In genomic region chr15:51366911-51367310, GRCh38 we compare ENCODE assay signal across 12 cellular contexts. TPM values are rescaled to one million over a fixed set of nuclear protein-coding genes. Genes with fewer than 3 reads are reported as not detected.
A peak's percentile ranks its signal among the peaks of the same experiment; 100 is the strongest.
DNase-seq lines count a peak whose midpoint lies in the region; ATAC-seq, FAIRE-seq and TF ChIP-seq lines count a peak whose summit lies in the region.
"Had no signal": no experiment of that assay in that cellular context is flagged by ENCODE, and none has a peak within 500 bp of the region (broad histone marks: within the 10 kb centered on the region; RNA-seq: fewer than 3 reads in every experiment).

No MANE protein-coding gene starts in this region.

- no peak for TF ChIP-seq CTCF in H1 (IDR thresholded peaks at IDR 0.05; ENCODE audit: control extremely low read depth in 1 of 3, insufficient read depth in 1 of 3, low read depth in 1 of 3, low read length in 3 of 3)

- no peak overlapping the region for H3K27ac ChIP-seq in H1 (ENCODE audit: low read depth, low read length)
- peak overlapping the region; percentile 23 to 54 for H3K27ac ChIP-seq in mucosa of rectum (ENCODE audit: low read depth in 2 of 2, low read length in 2 of 2)

- no peak for FAIRE-seq in H1 (lab: Jason Lieb, UNC)

- H4K8ac ChIP-seq in H1 (ENCODE audit: extremely low read depth, insufficient read depth, low read length) = peak overlapping the region; percentile 14; the same call in 1 of the 2 replicates

- no peak overlapping the region for H2BK20ac ChIP-seq in H1 (ENCODE audit: low read length)

- no peak overlapping the region for H4K5ac ChIP-seq in H1 (ENCODE audit: insufficient read length, low read depth, low read length)

- no peak overlapping the region for H2AFZ ChIP-seq in H1 (ENCODE audit: low read length)

- no peaks in the 10 kb centered on the region for H3K23me2 ChIP-seq in H1 (ENCODE audit: low read depth, low read length)

- CTCF ChIA-PET in H1 (lab: Charles Lee; ENCODE audit: partially characterized antibody) = interaction anchor here (7.6 kb wide), 1 partner anchor 15 kb away, joined by 42 read pairs; no protein-coding TSS in a partner anchor

- H3K36me3 ChIP-seq in H1 (ENCODE audit: control insufficient read depth in 2 of 4, insufficient read depth in 4 of 4, low read length in 3 of 4) (no peaks in the 10 kb centered on the region), mucosa of rectum (ENCODE audit: control insufficient read depth in 2 of 2, insufficient read depth in 2 of 2, low read length in 2 of 2) (no peaks in the 10 kb centered on the region)
- H3K36me3 ChIP-seq: suprapubic skin had no signal

- no peak overlapping the region for H2BK5ac ChIP-seq in H1 (ENCODE audit: low read depth, low read length)

- no peak overlapping the region for H3K23ac ChIP-seq in H1 (ENCODE audit: insufficient read length)

- H3K9ac ChIP-seq in H1 (replicated peaks in 1 of 4; ENCODE audit: extremely low read depth in 1 of 4, low read depth in 3 of 4, low read length in 3 of 4) = no peak overlapping the region
- H3K9ac ChIP-seq in mucosa of rectum (ENCODE audit: low read depth in 1 of 2, low read length in 2 of 2) = no peak overlapping the region

- H3K9me3 ChIP-seq in H1 (ENCODE audit: insufficient read depth in 2 of 2, low read depth in 1 of 2, low read length in 1 of 2) (no peaks in the 10 kb centered on the region), mucosa of rectum (ENCODE audit: control insufficient read depth in 2 of 2, low read length in 2 of 2) (no peaks in the 10 kb centered on the region)
- H3K9me3 ChIP-seq: suprapubic skin had no signal

- H3K4ac ChIP-seq in H1 (replicated peaks; ENCODE audit: insufficient read length, low read depth, low read length) = no peak overlapping the region

- H3K27me3 ChIP-seq in H1 (replicated peaks in 1 of 4; ENCODE audit: control insufficient read depth in 3 of 4, extremely low read depth in 1 of 4, insufficient read depth in 3 of 4, low read length in 3 of 4) (no peaks in the 10 kb centered on the region; a peak in 1 of 7 replicates), mucosa of rectum (ENCODE audit: control insufficient read depth in 2 of 2, insufficient read depth in 2 of 2, low read length in 2 of 2) (no peaks in the 10 kb centered on the region)
- H3K27me3 ChIP-seq: suprapubic skin had no signal

- no peak for TF ChIP-seq RAD21 in H1 (IDR thresholded peaks at IDR 0.05 in 1 of 2, conservative IDR thresholded peaks at IDR 0.05 in 1 of 2; ENCODE audit: low read depth in 2 of 2, low read length in 2 of 2)

- no peak overlapping the region for H3K14ac ChIP-seq in H1 (ENCODE audit: insufficient read length)

- no peak overlapping the region for H2AK5ac ChIP-seq in H1 (ENCODE audit: low read depth, low read length)

- no peak overlapping the region for H3K4me2 ChIP-seq in H1 (ENCODE audit: insufficient read depth in 1 of 2, low read depth in 2 of 2, low read length in 2 of 2)

- POLR2A ChIA-PET in H1 (lab: Charles Lee; ENCODE audit: partially characterized antibody) = no interaction called here

- no peak overlapping the region for H4K91ac ChIP-seq in H1 (replicated peaks; ENCODE audit: insufficient read length, low read length)

- H3K56ac ChIP-seq in H1 (replicated peaks; ENCODE audit: insufficient read length, low read depth, low read length) = no peak overlapping the region

- no peak overlapping the region for H2BK15ac ChIP-seq in H1 (ENCODE audit: low read length)

- H2BK12ac ChIP-seq in H1 (ENCODE audit: low read depth, low read length) = no peak overlapping the region

- no peak overlapping the region for H3K18ac ChIP-seq in H1 (ENCODE audit: extremely low read depth, low read length)

- ATAC-seq in HG03520 (IDR thresholded peaks at IDR 0.05; ENCODE audit: unreplicated experiment) = no peak

- H2BK120ac ChIP-seq in H1 (replicated peaks; ENCODE audit: low read depth, low read length) = no peak overlapping the region

- TF ChIP-seq POLR2A in H1 (IDR thresholded peaks at IDR 0.05; ENCODE audit: control extremely low read depth in 1 of 2, low read depth in 2 of 2, low read length in 2 of 2) = no peak

- H3K4me3 ChIP-seq in H1 (ENCODE audit: extremely low read depth in 1 of 4, insufficient read depth in 2 of 4, low read depth in 3 of 4, low read length in 4 of 4) = no peak overlapping the region
- peak overlapping the region in 1 of 2 donors; percentile 7 for H3K4me3 ChIP-seq in mucosa of rectum (ENCODE audit: low read length in 2 of 2)
- H3K4me3 ChIP-seq: suprapubic skin had no signal

- peak; percentile 9 for DNase-seq in COLO668 (lab: John Stamatoyannopoulos, UW; ENCODE audit: unreplicated experiment)
- peak; percentile 66 for DNase-seq in NCI-H2029 (lab: John Stamatoyannopoulos, UW)
- DNase-seq in H1 (ENCODE audit: low read depth in 1 of 2, low spot score in 2 of 2) = no peak
- no peak for DNase-seq in central memory CD4-positive, alpha-beta T cell
- no peak for DNase-seq in superior temporal gyrus (ENCODE audit: extremely low spot score)
- DNase-seq in NCI-H1048 (lab: John Stamatoyannopoulos, UW) = no peak
- DNase-seq: activated CD4-positive, CD25-positive, alpha-beta regulatory T cell treated with anti-CD3 and anti-CD28 coated beads, Interleukin-2, amount 50 U/mL, for 72 hours; NCI-H1092; stimulated activated CD4-positive, alpha-beta T cell treated with anti-CD3 and anti-CD28 coated beads, Interleukin-4, amount 100 ng/mL, for 1 hour had no signal

- TF ChIP-seq EP300 in H1 (IDR thresholded peaks at IDR 0.05; ENCODE audit: borderline replicate concordance in 1 of 2, low read depth in 2 of 2, low read length in 2 of 2) = no peak

- no peaks in the 10 kb centered on the region for H4K20me1 ChIP-seq in H1 (replicated peaks in 1 of 2; ENCODE audit: control insufficient read depth in 1 of 2, insufficient read depth in 2 of 2, low read length in 2 of 2)

- no peaks in the 10 kb centered on the region for H3K79me2 ChIP-seq in H1 (ENCODE audit: control insufficient read depth in 1 of 2, insufficient read depth in 2 of 2, low read length in 2 of 2)

- 94% methylated on average over 3 of the region's 3 CpGs; no CpG with 5 or more reads in 1 of the 2 experiments for WGBS in H1 (ENCODE audit: extremely low coverage in 1 of 2, insufficient coverage in 1 of 2, insufficient read length in 1 of 2, insufficient replicate concordance in 2 of 2, low coverage in 1 of 2, low lambda C conversion rate in 2 of 2, missing lambda C conversion rate in 1 of 2), 2 experiments

- peaks cover 0 to 2% (median 0%) of the 10 kb centered on the region in 4 experiments; a peak in 1 of 7 replicates for H3K4me1 ChIP-seq in H1 (replicated peaks in 1 of 4; ENCODE audit: control insufficient read depth in 3 of 4, insufficient read depth in 4 of 4, low read length in 3 of 4)
- peaks cover 3 to 29% of the 10 kb centered on the region in 2 donors for H3K4me1 ChIP-seq in mucosa of rectum (ENCODE audit: control insufficient read depth in 2 of 2, insufficient read depth in 2 of 2, low read length in 2 of 2)

- H3K79me1 ChIP-seq in H1 (ENCODE audit: low read depth, low read length) = no peaks in the 10 kb centered on the region

TF ChIP-seq in H1, 55 proteins besides CTCF, POLR2A, EP300 and RAD21 (continues in another document):
- TF ChIP-seq, protein P1, sequence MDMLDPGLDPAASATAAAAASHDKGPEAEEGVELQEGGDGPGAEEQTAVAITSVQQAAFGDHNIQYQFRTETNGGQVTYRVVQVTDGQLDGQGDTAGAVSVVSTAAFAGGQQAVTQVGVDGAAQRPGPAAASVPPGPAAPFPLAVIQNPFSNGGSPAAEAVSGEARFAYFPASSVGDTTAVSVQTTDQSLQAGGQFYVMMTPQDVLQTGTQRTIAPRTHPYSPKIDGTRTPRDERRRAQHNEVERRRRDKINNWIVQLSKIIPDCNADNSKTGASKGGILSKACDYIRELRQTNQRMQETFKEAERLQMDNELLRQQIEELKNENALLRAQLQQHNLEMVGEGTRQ (IDR thresholded peaks at IDR 0.05; ENCODE audit: low read length) = no peak
- TF ChIP-seq EGR1 (IDR thresholded peaks at IDR 0.05; ENCODE audit: borderline replicate concordance, low read depth, low read length) (no peak), JUN (IDR thresholded peaks at IDR 0.05; ENCODE audit: low read depth, low read length) (no peak), GTF2F1 (IDR thresholded peaks at IDR 0.05; ENCODE audit: borderline replicate concordance, low read depth, low read length) (no peak), ATF3 (IDR thresholded peaks at IDR 0.05; ENCODE audit: insufficient read depth, low read depth, low read length) (no peak), CEBPB (IDR thresholded peaks at IDR 0.05; ENCODE audit: low read depth, low read length) (no peak)

RNA-seq across cellular contexts. Expression of gene GLDN, which starts 25.5 kb away (rescaled TPM):
- 0.44 and 0.50 TPM in 2 replicates for total RNA-seq in H1 (2021; fragmentation: NEBNext Ultra II Directional; extraction: Animal tissue kit (Norgen Biotek cat#: 25700))
- 0.16 and 0.24 TPM in 2 replicates for polyA plus RNA-seq in H1 (2011; rRNA removed)
- polyA plus RNA-seq in H1 (2011; cell fraction: cytosol; rRNA removed) = 0.30 TPM
- polyA plus RNA-seq in H1 (2011; cell fraction: nucleus; rRNA removed) = 1.1 TPM
- 0.28 to 0.34 TPM (median 0.32 TPM) in 4 replicates for polyA plus RNA-seq in H1 (2012, experiment 1 of 2)
- polyA plus RNA-seq in H1 (2012, experiment 2 of 2) = 0.04 TPM
- polyA plus RNA-seq in H1 (2013, experiment 1 of 2) = 0.57 TPM
- polyA plus RNA-seq in H1 (2013, experiment 2 of 2) = 0.35 TPM
- polyA minus RNA-seq in H1 (2011; rRNA and poly(A)+ RNA removed) = 0.95 and 1.1 TPM in 2 replicates
- not detected for polyA minus RNA-seq in H1 (2011; cell fraction: cytosol; rRNA and poly(A)+ RNA removed)
- 2.9 TPM for polyA minus RNA-seq in H1 (2011; cell fraction: nucleus; rRNA and poly(A)+ RNA removed)

RNA-seq across cellular contexts. Expression of gene CYP19A1, which starts 28.5 kb away (rescaled TPM):
- not detected in 2 replicates for total RNA-seq in H1 (2021; fragmentation: NEBNext Ultra II Directional; extraction: Animal tissue kit (Norgen Biotek cat#: 25700))
- not detected in 2 replicates for polyA plus RNA-seq in H1 (2011; rRNA removed)
- polyA plus RNA-seq in H1 (2011; cell fraction: cytosol; rRNA removed) = not detected
- polyA plus RNA-seq in H1 (2011; cell fraction: nucleus; rRNA removed) = not detected
- 0.25 to 0.29 TPM in 2 of 4 replicates, not detected in the others for polyA plus RNA-seq in H1 (2012, experiment 1 of 2)
- polyA plus RNA-seq in H1 (2012, experiment 2 of 2) = not detected
- polyA plus RNA-seq in H1 (2013, experiment 1 of 2) = 0.04 TPM
- polyA plus RNA-seq in H1 (2013, experiment 2 of 2) = 0.07 TPM
- polyA minus RNA-seq in H1 (2011; rRNA and poly(A)+ RNA removed) = not detected in 2 replicates
- not detected for polyA minus RNA-seq in H1 (2011; cell fraction: cytosol; rRNA and poly(A)+ RNA removed)
- not detected for polyA minus RNA-seq in H1 (2011; cell fraction: nucleus; rRNA and poly(A)+ RNA removed)

Comparison
In these comparisons a context has a peak if more than half of its experiments do, and no peak if none do; other contexts are left out.
1. DNase-seq: peak in COLO668 (single experiment) and NCI-H2029 (single experiment); none in H1 (0 of 2), central memory CD4-positive, alpha-beta T cell (single experiment), superior temporal gyrus (single experiment) and NCI-H1048 (single experiment).